In the genomic region with DNA sequence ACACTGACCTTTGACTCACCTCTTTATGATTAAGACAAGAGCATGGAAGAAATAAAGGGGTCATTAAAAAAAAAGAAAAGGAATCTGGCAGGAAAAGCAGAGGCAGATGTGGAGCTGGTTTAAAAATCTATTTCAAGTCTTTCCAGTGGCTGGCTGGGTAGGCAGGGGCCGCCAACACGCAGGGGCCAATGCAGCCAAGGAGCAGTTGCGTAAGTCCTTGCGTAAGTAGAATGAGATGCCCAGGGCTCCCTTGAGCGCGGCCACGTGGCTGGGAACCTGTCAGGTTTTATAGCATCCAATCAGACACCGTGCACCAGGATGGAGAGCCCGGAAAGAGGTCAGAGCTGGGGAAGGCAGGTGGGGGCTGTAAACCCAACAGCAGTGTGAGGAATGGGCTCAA, we compare ENCODE assay signal across 23 cellular contexts.
"Had no signal": no experiment of that assay in that cellular context is flagged by ENCODE, and none has a peak within 500 bp of the region (broad histone marks: within the 10 kb centered on the region; RNA-seq: fewer than 3 reads in every experiment).

No MANE protein-coding gene starts in this region.

- DNase-seq: cortex of kidney; dorsolateral prefrontal cortex; effector memory CD4-positive, alpha-beta T cell; foreskin keratinocyte; immature natural killer cell; left cardiac atrium; left ventricle myocardium inferior; lower lobe of right lung; occipital lobe; pancreas; right cardiac atrium; stimulated activated CD4-positive, alpha-beta T cell treated with anti-CD3 and anti-CD28 coated beads, Interleukin-4, amount 100 ng/mL, for 1 hour; stimulated activated CD8-positive, alpha-beta memory T cell treated with anti-CD3 and anti-CD28 coated beads, Interleukin-4, amount 100 ng/mL, for 48 hours; stimulated activated naive CD8-positive, alpha-beta T cell treated with anti-CD3 and anti-CD28 coated beads, Interleukin-15, Interleukin-2, amounts not matched to agents 100 U/mL and 50 U/mL, for 24 hours; tibial artery; upper lobe of left lung had no signal

- H3K27ac Mint-ChIP-seq: memory B cell; mesothelial cell of epicardium; natural killer cell treated with Interleukin-12 subunit alpha and Interleukin-12 subunit beta and Interleukin-15 and Interleukin-18, amount 100 ng/mL, for 72 hours; progenitor cell of endocrine pancreas; stimulated activated effector memory CD8-positive, alpha-beta T cell treated with anti-CD3 and anti-CD28 coated beads, Interleukin-12 subunit alpha, Interleukin-12 subunit beta, amount 100 ng/mL, for 72 hours had no signal

- ATAC-seq: esophagus mucosa; foreskin keratinocyte; lower lobe of right lung; natural killer cell treated with Interleukin-12 subunit alpha and Interleukin-12 subunit beta and Interleukin-15 and Interleukin-18, amount 100 ng/mL, for 72 hours; pancreas; right cardiac atrium; stimulated activated effector memory CD8-positive, alpha-beta T cell treated with anti-CD3 and anti-CD28 coated beads, Interleukin-12 subunit alpha, Interleukin-12 subunit beta, amount 100 ng/mL, for 72 hours; stimulated activated naive CD8-positive, alpha-beta T cell treated with anti-CD3 and anti-CD28 coated beads, Interleukin-15, Interleukin-2, amounts not matched to agents 100 U/mL and 50 U/mL, for 24 hours had no signal

- H3K4me3 ChIP-seq: dorsolateral prefrontal cortex, left ventricle myocardium inferior, lower lobe of right lung, pancreas, tibial artery, upper lobe of left lung, vagina had no signal

- H3K27me3 ChIP-seq: dorsolateral prefrontal cortex, foreskin keratinocyte, pancreas, tibial artery, upper lobe of left lung, vagina had no signal

- H3K36me3 Mint-ChIP-seq: immature natural killer cell; memory B cell; mesothelial cell of epicardium; natural killer cell treated with Interleukin-12 subunit alpha and Interleukin-12 subunit beta and Interleukin-15 and Interleukin-18, amount 100 ng/mL, for 72 hours; stimulated activated effector memory CD8-positive, alpha-beta T cell treated with anti-CD3 and anti-CD28 coated beads, Interleukin-12 subunit alpha, Interleukin-12 subunit beta, amount 100 ng/mL, for 72 hours had no signal

- H3K4me1 ChIP-seq: lower lobe of right lung, pancreas, upper lobe of left lung, vagina had no signal

- H3K4me1 Mint-ChIP-seq: memory B cell; mesothelial cell of epicardium; stimulated activated effector memory CD8-positive, alpha-beta T cell treated with anti-CD3 and anti-CD28 coated beads, Interleukin-12 subunit alpha, Interleukin-12 subunit beta, amount 100 ng/mL, for 72 hours had no signal

- H3K9me3 Mint-ChIP-seq: immature natural killer cell; mesothelial cell of epicardium; natural killer cell treated with Interleukin-12 subunit alpha and Interleukin-12 subunit beta and Interleukin-15 and Interleukin-18, amount 100 ng/mL, for 72 hours; stimulated activated effector memory CD8-positive, alpha-beta T cell treated with anti-CD3 and anti-CD28 coated beads, Interleukin-12 subunit alpha, Interleukin-12 subunit beta, amount 100 ng/mL, for 72 hours had no signal

- H3K36me3 ChIP-seq: lower lobe of right lung, pancreas, tibial artery, upper lobe of left lung, vagina had no signal

- H3K4me3 Mint-ChIP-seq: immature natural killer cell; memory B cell; mesothelial cell of epicardium; natural killer cell treated with Interleukin-12 subunit alpha and Interleukin-12 subunit beta and Interleukin-15 and Interleukin-18, amount 100 ng/mL, for 72 hours; stimulated activated effector memory CD8-positive, alpha-beta T cell treated with anti-CD3 and anti-CD28 coated beads, Interleukin-12 subunit alpha, Interleukin-12 subunit beta, amount 100 ng/mL, for 72 hours had no signal

- H3K27ac ChIP-seq: dorsolateral prefrontal cortex, foreskin keratinocyte, left ventricle myocardium inferior, lower lobe of right lung, pancreas, tibial artery, upper lobe of left lung, vagina had no signal

- H3K9me3 ChIP-seq: left ventricle myocardium inferior, lower lobe of right lung, pancreas, tibial artery, upper lobe of left lung, vagina had no signal

- H3K27me3 Mint-ChIP-seq: memory B cell, progenitor cell of endocrine pancreas had no signal
